In genomic region chr10:98030991-98031431, GRCh38 we compare ENCODE assay signal across 13 cellular contexts. TPM values are rescaled to one million over a fixed set of nuclear protein-coding genes. Genes with fewer than 3 reads are reported as not detected.
A peak's percentile ranks its signal among the peaks of the same experiment; 100 is the strongest.
DNase-seq lines count a peak whose midpoint lies in the region; ATAC-seq and TF ChIP-seq lines count a peak whose summit lies in the region.
"Had no signal": no experiment of that assay in that cellular context is flagged by ENCODE, and none has a peak within 500 bp of the region (broad histone marks: within the 10 kb centered on the region; RNA-seq: fewer than 3 reads in every experiment).

No MANE protein-coding gene starts in this region.

- H3K27me3 ChIP-seq in H9 (ENCODE audit: insufficient read depth, low read length) (peaks cover 57% of the 10 kb centered on the region), mammary epithelial cell (ENCODE audit: insufficient read depth, low read length) (peaks cover 30% of the 10 kb centered on the region), gastrocnemius medialis (peaks cover 43 to 49% (median 46%) of the 10 kb centered on the region in 3 donors), MG63 (peaks cover 45% of the 10 kb centered on the region)

- no peak overlapping the region for H4K5ac ChIP-seq in H9 (ENCODE audit: insufficient read length, low read depth, low read length)

- peak overlapping the region; percentile 42 to 79 for H3K4me3 Mint-ChIP-seq in H9
- H3K4me3 Mint-ChIP-seq: memory B cell had no signal

- H3K56ac ChIP-seq in H9 (ENCODE audit: insufficient read length, low read depth, low read length), result no peak overlapping the region

- H2BK12ac ChIP-seq in H9 (ENCODE audit: insufficient read length, low read depth, low read length), result no peak overlapping the region

- no peaks in the 10 kb centered on the region; a peak in 1 of 7 replicates for H3K36me3 Mint-ChIP-seq in H9 (ENCODE audit: insufficient read depth in 1 of 3, low read depth in 3 of 3)
- H3K36me3 Mint-ChIP-seq: memory B cell had no signal

- TF ChIP-seq POLR2A in gastrocnemius medialis (IDR thresholded peaks at IDR 0.05), result no peak

- H3K4me2 ChIP-seq in H9 (ENCODE audit: insufficient read depth, insufficient read length, low read length) (peak overlapping the region; percentile 63), mammary epithelial cell (ENCODE audit: insufficient read depth, low read depth, low read length) (peak overlapping the region; percentile 84)

- in situ Hi-C loops in mammary epithelial cell (cut with MboI; ENCODE audit: low sequenced_read_pairs in 2 of 2), result loop anchor here (25.0 kb wide), 1 partner anchor 244 kb away; no protein-coding TSS in a partner anchor
- in situ Hi-C loops in gastrocnemius medialis (cut with MboI; ENCODE audit: low sequenced_read_pairs in 4 of 4), result loop anchor here in 2 of 4 donors (25.0 kb wide), 2 partner anchors 244 to 269 kb away; partner anchors contain the start of gene SFRP5 (in 1 of the 2)

- no peaks in the 10 kb centered on the region for H4K20me1 ChIP-seq in H9 (ENCODE audit: control insufficient read depth, insufficient read depth, insufficient read length)
- no peaks in the 10 kb centered on the region for H4K20me1 ChIP-seq in mammary epithelial cell (ENCODE audit: insufficient read depth, low read length)

- H3K27ac ChIP-seq in H9 (ENCODE audit: insufficient read length, low read depth, low read length) (no peak overlapping the region), mammary epithelial cell (ENCODE audit: insufficient read depth, low read depth, low read length) (no peak overlapping the region), gastrocnemius medialis (no peak overlapping the region)
- H3K27ac ChIP-seq: epithelial cell of prostate, uterus had no signal

- peaks cover 91% of the 10 kb centered on the region for H3K27me3 Mint-ChIP-seq in H9 (ENCODE audit: low read depth)

- no peak overlapping the region for H3K9ac ChIP-seq in H9 (ENCODE audit: extremely low read depth, insufficient read length, low read length)
- H3K9ac ChIP-seq in mammary epithelial cell (ENCODE audit: insufficient read depth, low read length), result no peak overlapping the region

- H3K79me2 ChIP-seq in H9 (ENCODE audit: insufficient read depth, low read length) (no peaks in the 10 kb centered on the region), mammary epithelial cell (ENCODE audit: insufficient read depth, low read length) (no peaks in the 10 kb centered on the region)

- no peak overlapping the region for H3T11ph ChIP-seq in H9 (ENCODE audit: low read length)

- H3K9me3 Mint-ChIP-seq in H9, result no peaks in the 10 kb centered on the region; a peak in 1 of 5 replicates
- H3K9me3 Mint-ChIP-seq: memory B cell had no signal

- no peaks in the 10 kb centered on the region for H3K79me1 ChIP-seq in H9 (ENCODE audit: insufficient read depth, low read depth, low read length, poor library complexity, severe bottlenecking)

- no peak overlapping the region; the same call in 1 of the 2 replicates for H3K14ac ChIP-seq in H9 (ENCODE audit: insufficient read depth, low read length)

- intact Hi-C loops in mammary epithelial cell (cut with micrococcal nuclease), result no loop called here
- intact Hi-C loops in gastrocnemius medialis (cut with DNase I; ENCODE audit: low total_unique reads), result no loop called here

- H3K4me1 Mint-ChIP-seq in H9, result peaks cover 14 to 20% of the 10 kb centered on the region in 2 experiments

- dilution Hi-C loops in mammary epithelial cell (cut with HindIII; ENCODE audit: low sequenced_read_pairs), result no loop called here

- H3K4me3 ChIP-seq in mammary epithelial cell (replicated peaks in 1 of 3; ENCODE audit: insufficient read depth in 1 of 3, low read depth in 2 of 3, low read length in 3 of 3) (no peak overlapping the region), iPS-18c (ENCODE audit: insufficient read depth, low read depth, low read length) (peak overlapping the region; percentile 67), gastrocnemius medialis (peak overlapping the region; percentile 43 to 50 (median 49)), MG63 (no peak overlapping the region)

- WGBS in H9 (ENCODE audit: extremely low coverage, insufficient read length, low lambda C conversion rate), result no CpG with 5 or more reads among the region's 49 CpGs
- WGBS in mammary epithelial cell (ENCODE audit: low coverage, missing lambda C conversion rate), result 5% methylated on average over 12 of the region's 49 CpGs

- no peak overlapping the region for H3K18ac ChIP-seq in H9 (ENCODE audit: insufficient read length, low read depth, low read length)

- no peak overlapping the region for H2BK20ac ChIP-seq in H9 (ENCODE audit: low read depth, low read length, poor library complexity, severe bottlenecking)

- H3K9me3 ChIP-seq in H9 (ENCODE audit: control insufficient read depth, low read depth, low read length) (no peaks in the 10 kb centered on the region), mammary epithelial cell (replicated peaks; ENCODE audit: insufficient read depth, low read length) (no peaks in the 10 kb centered on the region), iPS-18c (ENCODE audit: control insufficient read depth, insufficient read depth, low read length) (no peaks in the 10 kb centered on the region), gastrocnemius medialis (no peaks in the 10 kb centered on the region), MG63 (no peaks in the 10 kb centered on the region)
- H3K9me3 ChIP-seq: uterus had no signal

- no peak for ATAC-seq in gastrocnemius medialis

- no peak overlapping the region for H4K91ac ChIP-seq in H9 (ENCODE audit: insufficient read length, low read depth, low read length)

- no peak overlapping the region for H3K23ac ChIP-seq in H9 (ENCODE audit: insufficient read length, low read depth, low read length)

- H3K4ac ChIP-seq in H9 (ENCODE audit: low read depth, low read length), result no peak overlapping the region

- H2AK5ac ChIP-seq in H9 (ENCODE audit: insufficient read length, low read length), result no peak overlapping the region

- no peak overlapping the region for H2BK15ac ChIP-seq in H9 (ENCODE audit: low read depth, low read length)

- no peaks in the 10 kb centered on the region for H3K4me1 ChIP-seq in H9 (ENCODE audit: insufficient read depth, low read length)
- peaks cover 10% of the 10 kb centered on the region for H3K4me1 ChIP-seq in mammary epithelial cell (ENCODE audit: insufficient read depth, low read length)
- H3K4me1 ChIP-seq in gastrocnemius medialis, result peaks cover 5 to 9% of the 10 kb centered on the region in 2 donors

- H2AFZ ChIP-seq in H9 (ENCODE audit: low read length) (no peak overlapping the region), mammary epithelial cell (ENCODE audit: low read depth, low read length) (no peak overlapping the region)

- H3K27ac Mint-ChIP-seq in H9, result no peak overlapping the region
- H3K27ac Mint-ChIP-seq: memory B cell had no signal

- no peaks in the 10 kb centered on the region for H3K36me3 ChIP-seq in mammary epithelial cell (ENCODE audit: insufficient read depth, low read length)
- H3K36me3 ChIP-seq in gastrocnemius medialis, result no peaks in the 10 kb centered on the region
- no peaks in the 10 kb centered on the region for H3K36me3 ChIP-seq in MG63
- H3K36me3 ChIP-seq: uterus had no signal

- TF ChIP-seq CTCF in H9 (conservative IDR thresholded peaks at IDR 0.05), result no peak
- TF ChIP-seq CTCF in mammary epithelial cell (conservative IDR thresholded peaks at IDR 0.05 in 1 of 2, IDR thresholded peaks at IDR 0.05 in 1 of 2; ENCODE audit: extremely low read depth in 1 of 2, insufficient read depth in 1 of 2, low read depth in 1 of 2, low read length in 2 of 2), result no peak
- TF ChIP-seq CTCF in gastrocnemius medialis (IDR thresholded peaks at IDR 0.05 in 4 of 5, conservative IDR thresholded peaks at IDR 0.05 in 1 of 5), result no peak

- H3K23me2 ChIP-seq in H9 (ENCODE audit: insufficient read length, low read depth, low read length, poor library complexity, severe bottlenecking), result peaks cover 12% of the 10 kb centered on the region

- H4K8ac ChIP-seq in H9 (replicated peaks; ENCODE audit: insufficient read length, low read depth, low read length), result no peak overlapping the region

- H2BK5ac ChIP-seq in H9 (ENCODE audit: insufficient read length, low read length), result no peak overlapping the region

- no peak overlapping the region for H2BK120ac ChIP-seq in H9 (ENCODE audit: low read depth, low read length, poor library complexity, severe bottlenecking)

- DNase-seq in H9 (peak; percentile 44), mammary epithelial cell (no peak), gastrocnemius medialis (no peak), MG63 (no peak), DMS153 treated with DMSO at 0.1 percent for 48 hours (lab: John Stamatoyannopoulos, UW; ENCODE audit: unreplicated experiment) (no peak), HK-2 (ENCODE audit: unreplicated experiment) (no peak)
- no peak for DNase-seq in activated CD4-positive, alpha-beta T cell treated with anti-CD3 and anti-CD28 coated beads for 1 hour
- DNase-seq: activated CD4-positive, CD25-positive, alpha-beta regulatory T cell treated with anti-CD3 and anti-CD28 coated beads, Interleukin-2, amount 50 U/mL, for 72 hours; activated naive CD4-positive, alpha-beta T cell treated with Interleukin-2 at 50 U/mL for 16 hours had no signal

- BruUV-seq in mammary epithelial cell (replicated peaks; lab: Mats Ljungman, UMichigan), result no TSS peak

- CTCF ChIA-PET in mammary epithelial cell (lab: Charles Lee; ENCODE audit: low non-redundant PET), result no interaction called here

RNA-seq across cellular contexts. Expression of gene CRTAC1, which starts 0.6 kb away (rescaled TPM):
- 0.46 and 0.48 TPM in 2 replicates for total RNA-seq in H9 (2021)
- total RNA-seq in mammary epithelial cell, result not detected
- polyA plus RNA-seq in mammary epithelial cell, result not detected
- not detected for polyA minus RNA-seq in mammary epithelial cell
- total RNA-seq in gastrocnemius medialis, result 1 to 10 TPM in 1 of 4 donors, under 1 TPM in 2, not detected in 1; 0.16 to 3.9 (median 0.56) TPM
- total RNA-seq in MG63 (2014; rRNA removed; shearing (Covaris generic); ENCODE audit: low replicate concordance), result not detected in 2 replicates

Comparison
In these comparisons a context has a peak if more than half of its experiments do, and no peak if none do; other contexts are left out.
1. H3K4me3 ChIP-seq: peak in iPS-18c (single experiment) and gastrocnemius medialis (4 of 4); none in mammary epithelial cell (0 of 3) and MG63 (single experiment).